In genomic region chr9:137240321-137240840, GRCh38 we compare ENCODE assay signal across 1 cellular context.
TF ChIP-seq lines count a peak whose summit lies in the region.

No MANE protein-coding gene starts in this region.

TF ChIP-seq in HepG2, 621 proteins besides CTCF, POLR2A, EP300 and RAD21 (continued from another document and continues in another):
- peak; percentile 77; the same call in 1 of the 2 replicates for TF ChIP-seq NFKB2 (CRISPR knock-in tag; IDR thresholded peaks at IDR 0.05; ENCODE audit: borderline replicate concordance)
- peak; percentile 80 for TF ChIP-seq FOXC1 (CRISPR knock-in tag; IDR thresholded peaks at IDR 0.05; ENCODE audit: borderline replicate concordance)
- no peak for TF ChIP-seq FOXO1 (CRISPR knock-in tag; IDR thresholded peaks at IDR 0.05)
- TF ChIP-seq, protein P1, sequence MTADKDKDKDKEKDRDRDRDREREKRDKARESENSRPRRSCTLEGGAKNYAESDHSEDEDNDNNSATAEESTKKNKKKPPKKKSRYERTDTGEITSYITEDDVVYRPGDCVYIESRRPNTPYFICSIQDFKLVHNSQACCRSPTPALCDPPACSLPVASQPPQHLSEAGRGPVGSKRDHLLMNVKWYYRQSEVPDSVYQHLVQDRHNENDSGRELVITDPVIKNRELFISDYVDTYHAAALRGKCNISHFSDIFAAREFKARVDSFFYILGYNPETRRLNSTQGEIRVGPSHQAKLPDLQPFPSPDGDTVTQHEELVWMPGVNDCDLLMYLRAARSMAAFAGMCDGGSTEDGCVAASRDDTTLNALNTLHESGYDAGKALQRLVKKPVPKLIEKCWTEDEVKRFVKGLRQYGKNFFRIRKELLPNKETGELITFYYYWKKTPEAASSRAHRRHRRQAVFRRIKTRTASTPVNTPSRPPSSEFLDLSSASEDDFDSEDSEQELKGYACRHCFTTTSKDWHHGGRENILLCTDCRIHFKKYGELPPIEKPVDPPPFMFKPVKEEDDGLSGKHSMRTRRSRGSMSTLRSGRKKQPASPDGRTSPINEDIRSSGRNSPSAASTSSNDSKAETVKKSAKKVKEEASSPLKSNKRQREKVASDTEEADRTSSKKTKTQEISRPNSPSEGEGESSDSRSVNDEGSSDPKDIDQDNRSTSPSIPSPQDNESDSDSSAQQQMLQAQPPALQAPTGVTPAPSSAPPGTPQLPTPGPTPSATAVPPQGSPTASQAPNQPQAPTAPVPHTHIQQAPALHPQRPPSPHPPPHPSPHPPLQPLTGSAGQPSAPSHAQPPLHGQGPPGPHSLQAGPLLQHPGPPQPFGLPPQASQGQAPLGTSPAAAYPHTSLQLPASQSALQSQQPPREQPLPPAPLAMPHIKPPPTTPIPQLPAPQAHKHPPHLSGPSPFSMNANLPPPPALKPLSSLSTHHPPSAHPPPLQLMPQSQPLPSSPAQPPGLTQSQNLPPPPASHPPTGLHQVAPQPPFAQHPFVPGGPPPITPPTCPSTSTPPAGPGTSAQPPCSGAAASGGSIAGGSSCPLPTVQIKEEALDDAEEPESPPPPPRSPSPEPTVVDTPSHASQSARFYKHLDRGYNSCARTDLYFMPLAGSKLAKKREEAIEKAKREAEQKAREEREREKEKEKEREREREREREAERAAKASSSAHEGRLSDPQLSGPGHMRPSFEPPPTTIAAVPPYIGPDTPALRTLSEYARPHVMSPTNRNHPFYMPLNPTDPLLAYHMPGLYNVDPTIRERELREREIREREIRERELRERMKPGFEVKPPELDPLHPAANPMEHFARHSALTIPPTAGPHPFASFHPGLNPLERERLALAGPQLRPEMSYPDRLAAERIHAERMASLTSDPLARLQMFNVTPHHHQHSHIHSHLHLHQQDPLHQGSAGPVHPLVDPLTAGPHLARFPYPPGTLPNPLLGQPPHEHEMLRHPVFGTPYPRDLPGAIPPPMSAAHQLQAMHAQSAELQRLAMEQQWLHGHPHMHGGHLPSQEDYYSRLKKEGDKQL (CRISPR knock-in tag; IDR thresholded peaks at IDR 0.05; ENCODE audit: low read depth): no peak
- no peak for TF ChIP-seq ZNF572 (CRISPR knock-in tag; IDR thresholded peaks at IDR 0.05)
- peak; percentile 74; the same call in 1 of the 2 replicates for TF ChIP-seq ZC3H13 (CRISPR knock-in tag; IDR thresholded peaks at IDR 0.05)
- peak; percentile 89 for TF ChIP-seq ZNF800 (CRISPR knock-in tag; IDR thresholded peaks at IDR 0.05)
- peak; percentile 86 for TF ChIP-seq ZNF225 (CRISPR knock-in tag; IDR thresholded peaks at IDR 0.05)
- TF ChIP-seq HNRNPUL1 (IDR thresholded peaks at IDR 0.05; ENCODE audit: low read depth, low read length): no peak
- TF ChIP-seq AKNA (CRISPR knock-in tag; IDR thresholded peaks at IDR 0.05; ENCODE audit: borderline replicate concordance): no peak
- peak; percentile 62 for TF ChIP-seq ZMYM4 (CRISPR knock-in tag; IDR thresholded peaks at IDR 0.05)
- no peak for TF ChIP-seq ONECUT2 (CRISPR knock-in tag; IDR thresholded peaks at IDR 0.05)
- no peak for TF ChIP-seq ZNF749 (CRISPR knock-in tag; IDR thresholded peaks at IDR 0.05; ENCODE audit: borderline replicate concordance)
- TF ChIP-seq RFXANK (CRISPR knock-in tag; IDR thresholded peaks at IDR 0.05): no peak
- TF ChIP-seq SAFB2 (CRISPR knock-in tag; IDR thresholded peaks at IDR 0.05; ENCODE audit: borderline replicate concordance, low read depth): peak; percentile 73
- peak; percentile 72; the same call in 1 of the 2 replicates for TF ChIP-seq ZNF276 (CRISPR knock-in tag; IDR thresholded peaks at IDR 0.05; ENCODE audit: low read depth)
- peak; percentile 93 for TF ChIP-seq ZNF782 (CRISPR knock-in tag; IDR thresholded peaks at IDR 0.05; ENCODE audit: borderline replicate concordance)
- TF ChIP-seq ZFAT (CRISPR knock-in tag; conservative IDR thresholded peaks at IDR 0.05): no peak
- TF ChIP-seq ASH2L (IDR thresholded peaks at IDR 0.05; ENCODE audit: insufficient read length, low read depth, low read length): no peak
- TF ChIP-seq ZNF468 (CRISPR knock-in tag; IDR thresholded peaks at IDR 0.05): no peak
- peak; percentile 64; the same call in 1 of the 2 replicates for TF ChIP-seq ZNF766 (CRISPR knock-in tag; IDR thresholded peaks at IDR 0.05; ENCODE audit: borderline replicate concordance)
- TF ChIP-seq POLR2AphosphoS2 (IDR thresholded peaks at IDR 0.05; ENCODE audit: low read depth, low read length): no peak
- TF ChIP-seq ZNF234 (CRISPR knock-in tag; conservative IDR thresholded peaks at IDR 0.05): 0 out of 2 replicates have a peak, but pooled peaks have one; percentile 49
- no peak for TF ChIP-seq CBX5 (CRISPR knock-in tag; IDR thresholded peaks at IDR 0.05; ENCODE audit: borderline replicate concordance)
- no peak; the same call in 1 of the 2 replicates for TF ChIP-seq ZSCAN31 (CRISPR knock-in tag; IDR thresholded peaks at IDR 0.05; ENCODE audit: low read depth)
- peak; percentile 70; the same call in 1 of the 2 replicates for TF ChIP-seq ZNF484 (CRISPR knock-in tag; IDR thresholded peaks at IDR 0.05; ENCODE audit: borderline replicate concordance, low read depth)
- peak; percentile 58; the same call in 1 of the 2 replicates for TF ChIP-seq ZNF33B (CRISPR knock-in tag; IDR thresholded peaks at IDR 0.05)
- TF ChIP-seq ZKSCAN8 (CRISPR knock-in tag; IDR thresholded peaks at IDR 0.05; ENCODE audit: borderline replicate concordance): no peak
- TF ChIP-seq, protein P2, sequence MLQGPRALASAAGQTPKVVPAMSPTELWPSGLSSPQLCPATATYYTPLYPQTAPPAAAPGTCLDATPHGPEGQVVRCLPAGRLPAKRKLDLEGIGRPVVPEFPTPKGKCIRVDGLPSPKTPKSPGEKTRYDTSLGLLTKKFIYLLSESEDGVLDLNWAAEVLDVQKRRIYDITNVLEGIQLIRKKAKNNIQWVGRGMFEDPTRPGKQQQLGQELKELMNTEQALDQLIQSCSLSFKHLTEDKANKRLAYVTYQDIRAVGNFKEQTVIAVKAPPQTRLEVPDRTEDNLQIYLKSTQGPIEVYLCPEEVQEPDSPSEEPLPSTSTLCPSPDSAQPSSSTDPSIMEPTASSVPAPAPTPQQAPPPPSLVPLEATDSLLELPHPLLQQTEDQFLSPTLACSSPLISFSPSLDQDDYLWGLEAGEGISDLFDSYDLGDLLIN (CRISPR knock-in tag; IDR thresholded peaks at IDR 0.05; ENCODE audit: borderline replicate concordance): 0 out of 2 replicates have a peak, but pooled peaks have one; percentile 46
- TF ChIP-seq PCBP1 (IDR thresholded peaks at IDR 0.05; ENCODE audit: borderline replicate concordance, low read depth, low read length): no peak
- TF ChIP-seq KLF6 (CRISPR knock-in tag; IDR thresholded peaks at IDR 0.05): peak; percentile 57
- TF ChIP-seq GABPA (IDR thresholded peaks at IDR 0.05; ENCODE audit: low read depth, low read length): no peak
- no peak for TF ChIP-seq GABPA (CRISPR knock-in tag; IDR thresholded peaks at IDR 0.05; ENCODE audit: low read depth)
- TF ChIP-seq TCF7L2 (IDR thresholded peaks at IDR 0.05; ENCODE audit: low read depth, low read length): no peak
- TF ChIP-seq PCBP2 (optimal IDR thresholded peaks at IDR 0.05; ENCODE audit: low read depth, low read length, poor library complexity, severe bottlenecking): no peak
- TF ChIP-seq MYC (CRISPR knock-in tag; IDR thresholded peaks at IDR 0.05; ENCODE audit: borderline replicate concordance): peak; percentile 94
- TF ChIP-seq ZNF232 (CRISPR knock-in tag; IDR thresholded peaks at IDR 0.05; ENCODE audit: borderline replicate concordance): no peak
- TF ChIP-seq ZNF451 (CRISPR knock-in tag; IDR thresholded peaks at IDR 0.05): peak; percentile 83
- no peak for TF ChIP-seq MTF1 (CRISPR knock-in tag; IDR thresholded peaks at IDR 0.05)
- 0 out of 2 replicates have a peak, but pooled peaks have one; percentile 26 for TF ChIP-seq NRL (CRISPR knock-in tag; IDR thresholded peaks at IDR 0.05; ENCODE audit: borderline replicate concordance)
- TF ChIP-seq, protein P3, sequence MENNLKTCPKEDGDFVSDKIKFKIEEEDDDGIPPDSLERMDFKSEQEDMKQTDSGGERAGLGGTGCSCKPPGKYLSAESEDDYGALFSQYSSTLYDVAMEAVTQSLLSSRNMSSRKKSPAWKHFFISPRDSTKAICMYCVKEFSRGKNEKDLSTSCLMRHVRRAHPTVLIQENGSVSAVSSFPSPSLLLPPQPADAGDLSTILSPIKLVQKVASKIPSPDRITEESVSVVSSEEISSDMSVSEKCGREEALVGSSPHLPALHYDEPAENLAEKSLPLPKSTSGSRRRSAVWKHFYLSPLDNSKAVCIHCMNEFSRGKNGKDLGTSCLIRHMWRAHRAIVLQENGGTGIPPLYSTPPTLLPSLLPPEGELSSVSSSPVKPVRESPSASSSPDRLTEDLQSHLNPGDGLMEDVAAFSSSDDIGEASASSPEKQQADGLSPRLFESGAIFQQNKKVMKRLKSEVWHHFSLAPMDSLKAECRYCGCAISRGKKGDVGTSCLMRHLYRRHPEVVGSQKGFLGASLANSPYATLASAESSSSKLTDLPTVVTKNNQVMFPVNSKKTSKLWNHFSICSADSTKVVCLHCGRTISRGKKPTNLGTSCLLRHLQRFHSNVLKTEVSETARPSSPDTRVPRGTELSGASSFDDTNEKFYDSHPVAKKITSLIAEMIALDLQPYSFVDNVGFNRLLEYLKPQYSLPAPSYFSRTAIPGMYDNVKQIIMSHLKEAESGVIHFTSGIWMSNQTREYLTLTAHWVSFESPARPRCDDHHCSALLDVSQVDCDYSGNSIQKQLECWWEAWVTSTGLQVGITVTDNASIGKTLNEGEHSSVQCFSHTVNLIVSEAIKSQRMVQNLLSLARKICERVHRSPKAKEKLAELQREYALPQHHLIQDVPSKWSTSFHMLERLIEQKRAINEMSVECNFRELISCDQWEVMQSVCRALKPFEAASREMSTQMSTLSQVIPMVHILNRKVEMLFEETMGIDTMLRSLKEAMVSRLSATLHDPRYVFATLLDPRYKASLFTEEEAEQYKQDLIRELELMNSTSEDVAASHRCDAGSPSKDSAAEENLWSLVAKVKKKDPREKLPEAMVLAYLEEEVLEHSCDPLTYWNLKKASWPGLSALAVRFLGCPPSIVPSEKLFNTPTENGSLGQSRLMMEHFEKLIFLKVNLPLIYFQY (CRISPR knock-in tag; IDR thresholded peaks at IDR 0.05; ENCODE audit: borderline replicate concordance): peak; percentile 65; the same call in 1 of the 2 replicates
